Comparison of ENCODE assay signal across 8 cellular contexts in genomic region chr3:149575213-149575961, GRCh38.
A peak's percentile ranks its signal among the peaks of the same experiment; 100 is the strongest.
DNase-seq lines count a peak whose midpoint lies in the region; FAIRE-seq and TF ChIP-seq lines count a peak whose summit lies in the region.

No MANE protein-coding gene starts in this region.

- DNase-seq in HS-5 (ENCODE audit: low read depth), result peak; percentile 94
- DNase-seq in anterior cingulate cortex (lab: John Stamatoyannopoulos, UW), result peak in 30 of 58 donors; percentile 4 to 71 (median 30)
- no peak for DNase-seq in keratinocyte (ENCODE audit: low read depth, low spot score)
- no peak for DNase-seq in lower leg skin (ENCODE audit: low spot score in 2 of 2)
- DNase-seq in iPS-NIHi11 (ENCODE audit: low spot score), result no peak
- no peak for DNase-seq in activated CD4-positive, alpha-beta T cell treated with anti-CD3 and anti-CD28 coated beads for 4 hours
- no peak for DNase-seq in activated T-cell treated with anti-CD3 and anti-CD28 coated beads, Interleukin-2, amount 50 U/mL, for 1 hour

- H3K27ac ChIP-seq in keratinocyte (ENCODE audit: control insufficient read depth, insufficient read depth, low read length) (peak overlapping the region; percentile 95), thymus (ENCODE audit: low read depth) (peak overlapping the region; percentile 65)

- no peaks in the 10 kb centered on the region for H4K20me1 ChIP-seq in keratinocyte (ENCODE audit: control insufficient read depth, extremely low read depth, insufficient read depth, low read length)

- peaks cover 40% of the 10 kb centered on the region for H3K79me2 ChIP-seq in keratinocyte (ENCODE audit: control insufficient read depth, insufficient read depth, low read length)

- WGBS in thymus, result 95% methylated on average over 7 of the region's 7 CpGs
- 8 to 28% methylated on average over 7 of the region's 7 CpGs for WGBS in lower leg skin, 2 donors

- no peaks in the 10 kb centered on the region for H3K27me3 ChIP-seq in keratinocyte (ENCODE audit: control insufficient read depth, extremely low read depth, insufficient read depth, low read length)
- no peaks in the 10 kb centered on the region for H3K27me3 ChIP-seq in thymus (ENCODE audit: control insufficient read depth, insufficient read depth)

- peak overlapping the region; percentile 87 for H3K4me2 ChIP-seq in keratinocyte (ENCODE audit: control insufficient read depth, extremely low read depth, insufficient read depth, low read depth, low read length)

- intact Hi-C loops in lower leg skin (cut with DNase I; ENCODE audit: low total_unique reads), result no loop called here

- H2AFZ ChIP-seq in keratinocyte (ENCODE audit: control insufficient read depth, low read length), result no peak overlapping the region

- H3K4me1 ChIP-seq in keratinocyte (ENCODE audit: control insufficient read depth, extremely low read depth, insufficient read depth, low read length), result peaks cover 84% of the 10 kb centered on the region
- no peaks in the 10 kb centered on the region for H3K4me1 ChIP-seq in thymus (ENCODE audit: control insufficient read depth, insufficient read depth, low read length)

- H3K9ac ChIP-seq in keratinocyte (ENCODE audit: control insufficient read depth, extremely low read depth, insufficient read depth, low read length), result peak overlapping the region; percentile 80

- dilution Hi-C loops in keratinocyte (cut with MboI; ENCODE audit: extremely low pct_ligation_motif_present, low sequenced_read_pairs), result loop anchor here (5.0 kb wide), 1 partner anchor 42 kb away; no protein-coding TSS in a partner anchor

- H3K36me3 ChIP-seq in keratinocyte (ENCODE audit: control insufficient read depth in 2 of 2, extremely low read depth in 1 of 2, insufficient read depth in 2 of 2, low read length in 2 of 2) (peaks cover 0 to 1% of the 10 kb centered on the region in 2 experiments), thymus (ENCODE audit: control insufficient read depth, insufficient read depth) (no peaks in the 10 kb centered on the region)

- TF ChIP-seq CTCF in keratinocyte (optimal IDR thresholded peaks at IDR 0.05 in 1 of 3, IDR thresholded peaks at IDR 0.05 in 1 of 3, conservative IDR thresholded peaks at IDR 0.05 in 1 of 3; ENCODE audit: extremely low read depth in 1 of 3, insufficient read depth in 2 of 3, low read length in 3 of 3) (no peak), lower leg skin (IDR thresholded peaks at IDR 0.05) (no peak)

- peak; percentile 82 for FAIRE-seq in keratinocyte (lab: Jason Lieb, UNC)

- no peaks in the 10 kb centered on the region for H3K9me3 ChIP-seq in keratinocyte (ENCODE audit: control insufficient read depth, low read depth, low read length)
- no peaks in the 10 kb centered on the region for H3K9me3 ChIP-seq in thymus (ENCODE audit: control insufficient read depth)

- no peak for TF ChIP-seq POLR2A in lower leg skin (IDR thresholded peaks at IDR 0.05)

- H3K9me1 ChIP-seq in keratinocyte (ENCODE audit: control insufficient read depth, extremely low read depth, insufficient read depth, low read length), result peaks cover 3% of the 10 kb centered on the region

- H3K4me3 ChIP-seq in keratinocyte (ENCODE audit: control insufficient read depth in 2 of 3, extremely low read depth in 1 of 3, insufficient read depth in 2 of 3, low read depth in 1 of 3, low read length in 3 of 3) (peak overlapping the region in 2 of 3 experiments; percentile 20 to 32), thymus (ENCODE audit: low read length) (no peak overlapping the region), lower leg skin (ENCODE audit: low read depth, poor library complexity, severe bottlenecking) (no peak overlapping the region)

Comparison
In these comparisons a context has a peak if more than half of its experiments do, and no peak if none do; other contexts are left out.
1. DNase-seq: peak in HS-5 (single experiment) and anterior cingulate cortex (30 of 58); none in keratinocyte (single experiment), lower leg skin (0 of 2), iPS-NIHi11 (single experiment), activated CD4-positive, alpha-beta T cell treated with anti-CD3 and anti-CD28 coated beads for 4 hours (0 of 2) and activated T-cell treated with anti-CD3 and anti-CD28 coated beads, Interleukin-2, amount 50 U/mL, for 1 hour (single experiment).
2. H3K4me3 ChIP-seq: peak in keratinocyte (2 of 3); none in thymus (single experiment) and lower leg skin (single experiment).